ENCODE assay signal across 25 cellular contexts in genomic region chr1:77850082-77850481, GRCh38.
"Had no signal": no experiment of that assay in that cellular context is flagged by ENCODE, and none has a peak within 500 bp of the region (broad histone marks: within the 10 kb centered on the region; RNA-seq: fewer than 3 reads in every experiment).

No MANE protein-coding gene starts in this region.

- H3K4me3 ChIP-seq: colonic mucosa, esophagus squamous epithelium, gastrocnemius medialis, heart right ventricle, left lung, lower lobe of right lung, mucosa of descending colon had no signal

- H3K27ac Mint-ChIP-seq: dendritic cell treated with granulocyte-macrophage colony-stimulating factor and Interleukin-4, amounts not matched to agents 40 ng/mL and 50 ng/mL, for 4 days; effector memory CD8-positive, alpha-beta T cell; endodermal cell; mesothelial cell of epicardium had no signal

- H3K36me3 ChIP-seq: colonic mucosa, gastrocnemius medialis, lower lobe of right lung had no signal

- H3K4me1 Mint-ChIP-seq: endodermal cell, mesothelial cell of epicardium had no signal

- H3K4me3 Mint-ChIP-seq: dendritic cell treated with granulocyte-macrophage colony-stimulating factor and Interleukin-4, amounts not matched to agents 40 ng/mL and 50 ng/mL, for 4 days; effector memory CD8-positive, alpha-beta T cell; endodermal cell; mesothelial cell of epicardium had no signal

- H3K27ac ChIP-seq: colonic mucosa, epithelial cell of prostate, esophagus squamous epithelium, gastrocnemius medialis, heart right ventricle, left lung, lower lobe of right lung had no signal

- H3K27me3 Mint-ChIP-seq: dendritic cell treated with granulocyte-macrophage colony-stimulating factor and Interleukin-4, amounts not matched to agents 40 ng/mL and 50 ng/mL, for 4 days; effector memory CD8-positive, alpha-beta T cell; naive B cell had no signal

- DNase-seq: colonic mucosa; cortex of kidney; effector CD8-positive, alpha-beta T cell; effector memory CD8-positive, alpha-beta T cell; endodermal cell; erythroblast; esophagus squamous epithelium; foreskin fibroblast; foreskin melanocyte; gastrocnemius medialis; glutamatergic neuron; head of caudate nucleus; heart right ventricle; hippocampal formation; left cardiac atrium; left lung; left ventricle myocardium superior; lower lobe of right lung; mesenchymal stem cell; mucosa of descending colon; naive B cell had no signal

- H3K9me3 ChIP-seq: colonic mucosa, esophagus squamous epithelium, mucosa of descending colon had no signal

- ATAC-seq: effector memory CD8-positive, alpha-beta T cell; esophagus mucosa; gastrocnemius medialis; heart right ventricle; left cardiac atrium; left lung; left ventricle myocardium superior; lower lobe of right lung; mucosa of descending colon had no signal

- H3K27me3 ChIP-seq: colonic mucosa, esophagus squamous epithelium, gastrocnemius medialis, heart right ventricle, left lung had no signal
